Comparison of ENCODE assay signal across 9 cellular contexts in the genomic region with DNA sequence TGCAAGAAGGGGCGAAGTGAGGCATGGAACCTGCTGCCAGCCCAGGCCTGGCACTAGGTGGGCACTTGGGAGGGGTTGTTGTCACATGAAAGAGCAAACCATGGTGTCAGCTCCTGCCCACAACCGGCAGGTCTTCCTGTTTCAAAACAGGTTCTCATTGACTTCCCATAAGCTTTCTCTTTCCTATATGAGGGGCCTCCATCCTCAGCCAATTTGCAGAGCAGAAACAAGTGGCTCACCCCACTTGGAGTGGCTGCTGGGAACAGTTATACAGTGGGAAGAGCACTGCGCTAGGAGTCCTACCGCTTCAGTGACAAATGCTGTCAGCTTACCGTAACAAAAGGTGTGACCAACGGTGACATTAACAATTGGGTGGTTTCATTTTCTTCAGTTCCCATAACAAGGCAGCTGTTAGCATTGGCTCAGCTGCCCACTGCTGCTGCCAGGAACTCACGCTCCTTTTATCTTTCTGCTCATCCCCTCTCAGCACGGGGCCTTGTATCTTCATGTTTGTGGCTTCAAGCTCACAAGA. TPM values are rescaled to one million over a fixed set of nuclear protein-coding genes. Genes with fewer than 3 reads are reported as not detected.
DNase-seq lines count a peak whose midpoint lies in the region; ATAC-seq, FAIRE-seq and TF ChIP-seq lines count a peak whose summit lies in the region.
"Had no signal": no experiment of that assay in that cellular context is flagged by ENCODE, and none has a peak within 500 bp of the region (broad histone marks: within the 10 kb centered on the region; RNA-seq: fewer than 3 reads in every experiment).

No MANE protein-coding gene starts in this region.

- no peaks in the 10 kb centered on the region for H3K9me3 Mint-ChIP-seq in osteocyte (ENCODE audit: unreplicated experiment)

- H3K4me1 ChIP-seq in DOHH2 (ENCODE audit: control insufficient read depth, low read length) (peaks cover 58% of the 10 kb centered on the region), OCI-LY1 (ENCODE audit: insufficient read depth, low read length, severe bottlenecking) (peaks cover 27% of the 10 kb centered on the region), pancreas (no peaks in the 10 kb centered on the region), ascending aorta (no peaks in the 10 kb centered on the region)
- H3K4me1 ChIP-seq: sigmoid colon had no signal

- H3K27me3 Mint-ChIP-seq in osteocyte (ENCODE audit: unreplicated experiment), result peaks cover 41% of the 10 kb centered on the region

- H3K4me1 Mint-ChIP-seq in osteocyte (ENCODE audit: unreplicated experiment), result no peaks in the 10 kb centered on the region

- no peak overlapping the region for H2AFZ ChIP-seq in OCI-LY1 (ENCODE audit: low read length)

- FAIRE-seq in pancreas (lab: Jason Lieb, UNC), result no peak
- FAIRE-seq: H54 had no signal

- H3K4me2 ChIP-seq in DOHH2 (ENCODE audit: low read length), result no peak overlapping the region
- H3K4me2 ChIP-seq in OCI-LY1 (ENCODE audit: low read length), result no peak overlapping the region

- 80 to 88% methylated on average over 8 of the region's 8 CpGs for WGBS in pancreas, 2 donors

- no peak overlapping the region for H3K4me3 ChIP-seq in DOHH2 (ENCODE audit: low read length)
- H3K4me3 ChIP-seq in OCI-LY1 (ENCODE audit: low read depth, low read length, poor library complexity, severe bottlenecking), result no peak overlapping the region
- no peak overlapping the region for H3K4me3 ChIP-seq in pancreas
- no peak overlapping the region for H3K4me3 ChIP-seq in ascending aorta
- H3K4me3 ChIP-seq: sigmoid colon, SK-N-MC had no signal

- H3K9me2 ChIP-seq in DOHH2 (replicated peaks; ENCODE audit: control insufficient read depth, low read length), result no peaks in the 10 kb centered on the region
- no peaks in the 10 kb centered on the region for H3K9me2 ChIP-seq in OCI-LY1 (ENCODE audit: low read depth, low read length)

- no peak overlapping the region for H3K27ac Mint-ChIP-seq in osteocyte (ENCODE audit: unreplicated experiment)

- no peaks in the 10 kb centered on the region for H3K79me2 ChIP-seq in DOHH2 (ENCODE audit: control insufficient read depth, low read length)
- no peaks in the 10 kb centered on the region for H3K79me2 ChIP-seq in OCI-LY1 (ENCODE audit: insufficient read depth, low read length)

- peak; percentile 69 for DNase-seq in central memory CD4-positive, alpha-beta T cell
- no peak for DNase-seq in osteocyte (ENCODE audit: extremely low spot score, unreplicated experiment)
- no peak for DNase-seq in pancreas
- no peak for DNase-seq in ascending aorta (ENCODE audit: low spot score in 2 of 2)
- DNase-seq: sigmoid colon had no signal

- H3K27ac ChIP-seq in DOHH2 (ENCODE audit: low read depth, low read length) (0 out of 2 replicates have a peak overlapping the region, but pooled peaks have one; percentile 11), OCI-LY1 (ENCODE audit: low read depth, low read length, poor library complexity, severe bottlenecking) (peak overlapping the region; percentile 25), pancreas (peak overlapping the region in 1 of 4 donors; percentile 31), ascending aorta (no peak overlapping the region)
- H3K27ac ChIP-seq: sigmoid colon, SK-N-MC had no signal

- H3K27me3 ChIP-seq in DOHH2 (ENCODE audit: control insufficient read depth, low read length) (no peaks in the 10 kb centered on the region), OCI-LY1 (ENCODE audit: insufficient read depth, low read length) (no peaks in the 10 kb centered on the region), pancreas (no peaks in the 10 kb centered on the region), ascending aorta (no peaks in the 10 kb centered on the region)
- H3K27me3 ChIP-seq: sigmoid colon had no signal

- intact Hi-C loops in pancreas (cut with DNase I), result no loop called here
- intact Hi-C loops in ascending aorta (cut with DNase I), result no loop called here

- no peak overlapping the region for H3K4me3 Mint-ChIP-seq in osteocyte (ENCODE audit: unreplicated experiment)

- no peak overlapping the region for H3K9ac ChIP-seq in OCI-LY1 (ENCODE audit: low read length)

- ATAC-seq in pancreas, result no peak

- H3F3A ChIP-seq in DOHH2 (ENCODE audit: control insufficient read depth, insufficient read depth) (peaks cover 11% of the 10 kb centered on the region), OCI-LY1 (ENCODE audit: insufficient read depth, low read length) (0 out of 2 replicates have a peak, but pooled peaks cover 8% of the 10 kb centered on the region)

- no peaks in the 10 kb centered on the region for H4K20me1 ChIP-seq in DOHH2 (ENCODE audit: control insufficient read depth, insufficient read depth, low read depth, low read length)
- H4K20me1 ChIP-seq in OCI-LY1 (ENCODE audit: insufficient read depth, low read length), result no peaks in the 10 kb centered on the region

- H3K36me3 ChIP-seq in DOHH2 (ENCODE audit: control insufficient read depth, low read length) (peaks cover 34% of the 10 kb centered on the region), OCI-LY1 (ENCODE audit: insufficient read depth, low read length) (peaks cover 41% of the 10 kb centered on the region), pancreas (no peaks in the 10 kb centered on the region), ascending aorta (no peaks in the 10 kb centered on the region)
- H3K36me3 ChIP-seq: sigmoid colon had no signal

- H3K36me3 Mint-ChIP-seq in osteocyte (ENCODE audit: unreplicated experiment), result no peaks in the 10 kb centered on the region

- H3K9me3 ChIP-seq in DOHH2 (ENCODE audit: control insufficient read depth, insufficient read depth, low read length) (no peaks in the 10 kb centered on the region), OCI-LY1 (ENCODE audit: low read length) (peaks cover 4% of the 10 kb centered on the region; the same call in 1 of the 2 replicates), pancreas (no peaks in the 10 kb centered on the region), ascending aorta (no peaks in the 10 kb centered on the region)
- H3K9me3 ChIP-seq: sigmoid colon had no signal

- TF ChIP-seq CTCF in DOHH2 (IDR thresholded peaks at IDR 0.05; ENCODE audit: low read depth, low read length, poor library complexity, severe bottlenecking) (no peak), OCI-LY1 (IDR thresholded peaks at IDR 0.05; ENCODE audit: low read length) (no peak), osteocyte (IDR thresholded peaks at IDR 0.05) (no peak), pancreas (IDR thresholded peaks at IDR 0.05) (no peak), ascending aorta (IDR thresholded peaks at IDR 0.05) (no peak)

RNA-seq across cellular contexts. Expression of gene SSTR3, which starts 10.2 kb away (rescaled TPM):
- total RNA-seq in osteocyte (not detected in 2 replicates), pancreas (1 to 10 TPM in 3 of 6 donors, under 1 TPM in 3; 0.32 to 1.6 (median 0.94) TPM), ascending aorta (not detected)
- 1 to 10 TPM; 3.3 to 8.7 TPM for polyA plus RNA-seq in pancreas

RNA-seq across cellular contexts. Expression of gene RAC2, which starts 21.6 kb away (rescaled TPM):
- total RNA-seq in osteocyte (not detected in 2 replicates), pancreas (10 to 100 TPM in 1 of 6 donors, 1 to 10 TPM in 4, under 1 TPM in 1; 0.91 to 12.8 (median 3.2) TPM), ascending aorta (11.5 TPM)
- 1 to 10 TPM; 2.2 to 3.7 TPM for polyA plus RNA-seq in pancreas

RNA-seq across cellular contexts. Expression of gene C1QTNF6, which starts 34.5 kb away (rescaled TPM):
- total RNA-seq in osteocyte (36.4 and 36.5 TPM in 2 replicates), pancreas (1 to 10 TPM; 1.2 to 8.0 (median 2.1) TPM), ascending aorta (4.6 TPM)
- 10 to 100 TPM in 1 of 2 donors, 1 to 10 TPM in 1; 9.8 to 10.9 TPM for polyA plus RNA-seq in pancreas

RNA-seq across cellular contexts. Expression of gene CYTH4, which starts 59.8 kb away (rescaled TPM):
- total RNA-seq in osteocyte (not detected in 2 replicates), pancreas (10 to 100 TPM in 2 of 6 donors, 1 to 10 TPM in 3, under 1 TPM in 1; 0.79 to 12.0 (median 3.4) TPM), ascending aorta (130 TPM)
- polyA plus RNA-seq in pancreas, result 1 to 10 TPM; 2.0 to 3.5 TPM

Comparison
In these comparisons a context has a peak if more than half of its experiments do, and no peak if none do; other contexts are left out.
1. H3K27ac ChIP-seq: peak in DOHH2 (single experiment) and OCI-LY1 (single experiment); none in ascending aorta (0 of 2).